1 cellular context compared by ENCODE assay signal in genomic region chr17:73090396-73091202, GRCh38.
TF ChIP-seq lines count a peak whose summit lies in the region.

No MANE protein-coding gene starts in this region.

TF ChIP-seq in HepG2, 621 proteins besides CTCF, POLR2A, EP300 and RAD21 (continued from another document and continues in another):
- TF ChIP-seq ARID5B (CRISPR knock-in tag; IDR thresholded peaks at IDR 0.05) (peak; percentile 92), NFIC (IDR thresholded peaks at IDR 0.05; ENCODE audit: low read length) (peak; percentile 75), ONECUT2 (CRISPR knock-in tag; IDR thresholded peaks at IDR 0.05) (no peak), NFYC (CRISPR knock-in tag; IDR thresholded peaks at IDR 0.05) (no peak; the same call in 1 of the 2 replicates), MLLT10 (CRISPR knock-in tag; IDR thresholded peaks at IDR 0.05) (no peak), ZNF138 (CRISPR knock-in tag; IDR thresholded peaks at IDR 0.05; ENCODE audit: low read depth) (no peak), CSRNP2 (CRISPR knock-in tag; conservative IDR thresholded peaks at IDR 0.05; ENCODE audit: low read depth) (no peak), SMC3 (IDR thresholded peaks at IDR 0.05; ENCODE audit: low read length) (peak; percentile 39; the same call in 1 of the 2 replicates), BORCS8-MEF2B (CRISPR knock-in tag; IDR thresholded peaks at IDR 0.05) (no peak), FOXA1 (IDR thresholded peaks at IDR 0.05) (peak; percentile 53; the same call in 1 of the 2 replicates), FOXA1 (CRISPR knock-in tag; IDR thresholded peaks at IDR 0.05) (peak; percentile 93), ZBTB21 (CRISPR knock-in tag; IDR thresholded peaks at IDR 0.05) (no peak), RAD51 (IDR thresholded peaks at IDR 0.05; ENCODE audit: borderline replicate concordance) (no peak), SPEN (CRISPR knock-in tag; IDR thresholded peaks at IDR 0.05; ENCODE audit: low read depth) (no peak; the same call in 1 of the 2 replicates), CREB1 (IDR thresholded peaks at IDR 0.05) (no peak), CREB1 (CRISPR knock-in tag; IDR thresholded peaks at IDR 0.05) (peak; percentile 72), PHF5A (CRISPR knock-in tag; IDR thresholded peaks at IDR 0.05; ENCODE audit: low read depth, unreplicated experiment) (no peak), ZNF776 (CRISPR knock-in tag; IDR thresholded peaks at IDR 0.05) (no peak), YEATS4 (CRISPR knock-in tag; IDR thresholded peaks at IDR 0.05; ENCODE audit: borderline replicate concordance) (no peak), NFYB (CRISPR knock-in tag; IDR thresholded peaks at IDR 0.05) (peak; percentile 20; the same call in 1 of the 2 replicates), TBX3 (IDR thresholded peaks at IDR 0.05; ENCODE audit: borderline replicate concordance) (peak; percentile 82), YY1 (IDR thresholded peaks at IDR 0.05; ENCODE audit: insufficient read depth, insufficient replicate concordance, low read depth, low read length) (no peak), ELF1 (CRISPR knock-in tag; IDR thresholded peaks at IDR 0.05) (0 out of 2 replicates have a peak, but pooled peaks have one; percentile 9), BCL6 (CRISPR knock-in tag; IDR thresholded peaks at IDR 0.05) (peak; percentile 68), NFRKB (IDR thresholded peaks at IDR 0.05) (no peak), AHR (CRISPR knock-in tag; IDR thresholded peaks at IDR 0.05) (no peak; the same call in 1 of the 2 replicates), ARNTL (CRISPR knock-in tag; IDR thresholded peaks at IDR 0.05) (peak; percentile 37; the same call in 1 of the 2 replicates)
- TF ChIP-seq, protein P1, sequence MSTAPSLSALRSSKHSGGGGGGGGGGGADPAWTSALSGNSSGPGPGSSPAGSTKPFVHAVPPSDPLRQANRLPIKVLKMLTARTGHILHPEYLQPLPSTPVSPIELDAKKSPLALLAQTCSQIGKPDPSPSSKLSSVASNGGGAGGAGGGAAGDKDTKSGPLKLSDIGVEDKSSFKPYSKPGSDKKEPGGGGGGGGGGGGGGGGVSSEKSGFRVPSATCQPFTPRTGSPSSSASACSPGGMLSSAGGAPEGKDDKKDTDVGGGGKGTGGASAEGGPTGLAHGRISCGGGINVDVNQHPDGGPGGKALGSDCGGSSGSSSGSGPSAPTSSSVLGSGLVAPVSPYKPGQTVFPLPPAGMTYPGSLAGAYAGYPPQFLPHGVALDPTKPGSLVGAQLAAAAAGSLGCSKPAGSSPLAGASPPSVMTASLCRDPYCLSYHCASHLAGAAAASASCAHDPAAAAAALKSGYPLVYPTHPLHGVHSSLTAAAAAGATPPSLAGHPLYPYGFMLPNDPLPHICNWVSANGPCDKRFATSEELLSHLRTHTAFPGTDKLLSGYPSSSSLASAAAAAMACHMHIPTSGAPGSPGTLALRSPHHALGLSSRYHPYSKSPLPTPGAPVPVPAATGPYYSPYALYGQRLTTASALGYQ (CRISPR knock-in tag; IDR thresholded peaks at IDR 0.05): 0 out of 2 replicates have a peak, but pooled peaks have one; percentile 61
- TF ChIP-seq, protein P2, sequence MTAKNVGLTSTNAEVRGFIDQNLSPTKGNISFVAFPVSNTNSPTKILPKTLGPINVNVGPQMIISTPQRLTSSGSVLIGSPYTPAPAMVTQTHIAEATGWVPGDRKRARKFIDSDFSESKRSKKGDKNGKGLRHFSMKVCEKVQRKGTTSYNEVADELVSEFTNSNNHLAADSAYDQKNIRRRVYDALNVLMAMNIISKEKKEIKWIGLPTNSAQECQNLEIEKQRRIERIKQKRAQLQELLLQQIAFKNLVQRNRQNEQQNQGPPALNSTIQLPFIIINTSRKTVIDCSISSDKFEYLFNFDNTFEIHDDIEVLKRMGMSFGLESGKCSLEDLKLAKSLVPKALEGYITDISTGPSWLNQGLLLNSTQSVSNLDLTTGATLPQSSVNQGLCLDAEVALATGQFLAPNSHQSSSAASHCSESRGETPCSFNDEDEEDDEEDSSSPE (CRISPR knock-in tag; IDR thresholded peaks at IDR 0.05): peak; percentile 63
- TF ChIP-seq, protein P3, sequence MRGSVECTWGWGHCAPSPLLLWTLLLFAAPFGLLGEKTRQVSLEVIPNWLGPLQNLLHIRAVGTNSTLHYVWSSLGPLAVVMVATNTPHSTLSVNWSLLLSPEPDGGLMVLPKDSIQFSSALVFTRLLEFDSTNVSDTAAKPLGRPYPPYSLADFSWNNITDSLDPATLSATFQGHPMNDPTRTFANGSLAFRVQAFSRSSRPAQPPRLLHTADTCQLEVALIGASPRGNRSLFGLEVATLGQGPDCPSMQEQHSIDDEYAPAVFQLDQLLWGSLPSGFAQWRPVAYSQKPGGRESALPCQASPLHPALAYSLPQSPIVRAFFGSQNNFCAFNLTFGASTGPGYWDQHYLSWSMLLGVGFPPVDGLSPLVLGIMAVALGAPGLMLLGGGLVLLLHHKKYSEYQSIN (CRISPR knock-in tag; IDR thresholded peaks at IDR 0.05; ENCODE audit: borderline replicate concordance): no peak
- TF ChIP-seq, protein P4, sequence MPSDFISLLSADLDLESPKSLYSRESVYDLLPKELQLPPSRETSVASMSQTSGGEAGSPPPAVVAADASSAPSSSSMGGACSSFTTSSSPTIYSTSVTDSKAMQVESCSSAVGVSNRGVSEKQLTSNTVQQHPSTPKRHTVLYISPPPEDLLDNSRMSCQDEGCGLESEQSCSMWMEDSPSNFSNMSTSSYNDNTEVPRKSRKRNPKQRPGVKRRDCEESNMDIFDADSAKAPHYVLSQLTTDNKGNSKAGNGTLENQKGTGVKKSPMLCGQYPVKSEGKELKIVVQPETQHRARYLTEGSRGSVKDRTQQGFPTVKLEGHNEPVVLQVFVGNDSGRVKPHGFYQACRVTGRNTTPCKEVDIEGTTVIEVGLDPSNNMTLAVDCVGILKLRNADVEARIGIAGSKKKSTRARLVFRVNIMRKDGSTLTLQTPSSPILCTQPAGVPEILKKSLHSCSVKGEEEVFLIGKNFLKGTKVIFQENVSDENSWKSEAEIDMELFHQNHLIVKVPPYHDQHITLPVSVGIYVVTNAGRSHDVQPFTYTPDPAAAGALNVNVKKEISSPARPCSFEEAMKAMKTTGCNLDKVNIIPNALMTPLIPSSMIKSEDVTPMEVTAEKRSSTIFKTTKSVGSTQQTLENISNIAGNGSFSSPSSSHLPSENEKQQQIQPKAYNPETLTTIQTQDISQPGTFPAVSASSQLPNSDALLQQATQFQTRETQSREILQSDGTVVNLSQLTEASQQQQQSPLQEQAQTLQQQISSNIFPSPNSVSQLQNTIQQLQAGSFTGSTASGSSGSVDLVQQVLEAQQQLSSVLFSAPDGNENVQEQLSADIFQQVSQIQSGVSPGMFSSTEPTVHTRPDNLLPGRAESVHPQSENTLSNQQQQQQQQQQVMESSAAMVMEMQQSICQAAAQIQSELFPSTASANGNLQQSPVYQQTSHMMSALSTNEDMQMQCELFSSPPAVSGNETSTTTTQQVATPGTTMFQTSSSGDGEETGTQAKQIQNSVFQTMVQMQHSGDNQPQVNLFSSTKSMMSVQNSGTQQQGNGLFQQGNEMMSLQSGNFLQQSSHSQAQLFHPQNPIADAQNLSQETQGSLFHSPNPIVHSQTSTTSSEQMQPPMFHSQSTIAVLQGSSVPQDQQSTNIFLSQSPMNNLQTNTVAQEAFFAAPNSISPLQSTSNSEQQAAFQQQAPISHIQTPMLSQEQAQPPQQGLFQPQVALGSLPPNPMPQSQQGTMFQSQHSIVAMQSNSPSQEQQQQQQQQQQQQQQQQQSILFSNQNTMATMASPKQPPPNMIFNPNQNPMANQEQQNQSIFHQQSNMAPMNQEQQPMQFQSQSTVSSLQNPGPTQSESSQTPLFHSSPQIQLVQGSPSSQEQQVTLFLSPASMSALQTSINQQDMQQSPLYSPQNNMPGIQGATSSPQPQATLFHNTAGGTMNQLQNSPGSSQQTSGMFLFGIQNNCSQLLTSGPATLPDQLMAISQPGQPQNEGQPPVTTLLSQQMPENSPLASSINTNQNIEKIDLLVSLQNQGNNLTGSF (CRISPR knock-in tag; IDR thresholded peaks at IDR 0.05): no peak
- TF ChIP-seq, protein P5, sequence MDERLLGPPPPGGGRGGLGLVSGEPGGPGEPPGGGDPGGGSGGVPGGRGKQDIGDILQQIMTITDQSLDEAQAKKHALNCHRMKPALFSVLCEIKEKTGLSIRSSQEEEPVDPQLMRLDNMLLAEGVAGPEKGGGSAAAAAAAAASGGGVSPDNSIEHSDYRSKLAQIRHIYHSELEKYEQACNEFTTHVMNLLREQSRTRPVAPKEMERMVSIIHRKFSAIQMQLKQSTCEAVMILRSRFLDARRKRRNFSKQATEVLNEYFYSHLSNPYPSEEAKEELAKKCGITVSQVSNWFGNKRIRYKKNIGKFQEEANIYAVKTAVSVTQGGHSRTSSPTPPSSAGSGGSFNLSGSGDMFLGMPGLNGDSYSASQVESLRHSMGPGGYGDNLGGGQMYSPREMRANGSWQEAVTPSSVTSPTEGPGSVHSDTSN (CRISPR knock-in tag; IDR thresholded peaks at IDR 0.05): no peak
- TF ChIP-seq, protein P6, sequence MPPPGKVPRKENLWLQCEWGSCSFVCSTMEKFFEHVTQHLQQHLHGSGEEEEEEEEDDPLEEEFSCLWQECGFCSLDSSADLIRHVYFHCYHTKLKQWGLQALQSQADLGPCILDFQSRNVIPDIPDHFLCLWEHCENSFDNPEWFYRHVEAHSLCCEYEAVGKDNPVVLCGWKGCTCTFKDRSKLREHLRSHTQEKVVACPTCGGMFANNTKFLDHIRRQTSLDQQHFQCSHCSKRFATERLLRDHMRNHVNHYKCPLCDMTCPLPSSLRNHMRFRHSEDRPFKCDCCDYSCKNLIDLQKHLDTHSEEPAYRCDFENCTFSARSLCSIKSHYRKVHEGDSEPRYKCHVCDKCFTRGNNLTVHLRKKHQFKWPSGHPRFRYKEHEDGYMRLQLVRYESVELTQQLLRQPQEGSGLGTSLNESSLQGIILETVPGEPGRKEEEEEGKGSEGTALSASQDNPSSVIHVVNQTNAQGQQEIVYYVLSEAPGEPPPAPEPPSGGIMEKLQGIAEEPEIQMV (CRISPR knock-in tag; IDR thresholded peaks at IDR 0.05; ENCODE audit: low read depth): 0 out of 2 replicates have a peak, but pooled peaks have one; percentile 49
- TF ChIP-seq, protein P7, sequence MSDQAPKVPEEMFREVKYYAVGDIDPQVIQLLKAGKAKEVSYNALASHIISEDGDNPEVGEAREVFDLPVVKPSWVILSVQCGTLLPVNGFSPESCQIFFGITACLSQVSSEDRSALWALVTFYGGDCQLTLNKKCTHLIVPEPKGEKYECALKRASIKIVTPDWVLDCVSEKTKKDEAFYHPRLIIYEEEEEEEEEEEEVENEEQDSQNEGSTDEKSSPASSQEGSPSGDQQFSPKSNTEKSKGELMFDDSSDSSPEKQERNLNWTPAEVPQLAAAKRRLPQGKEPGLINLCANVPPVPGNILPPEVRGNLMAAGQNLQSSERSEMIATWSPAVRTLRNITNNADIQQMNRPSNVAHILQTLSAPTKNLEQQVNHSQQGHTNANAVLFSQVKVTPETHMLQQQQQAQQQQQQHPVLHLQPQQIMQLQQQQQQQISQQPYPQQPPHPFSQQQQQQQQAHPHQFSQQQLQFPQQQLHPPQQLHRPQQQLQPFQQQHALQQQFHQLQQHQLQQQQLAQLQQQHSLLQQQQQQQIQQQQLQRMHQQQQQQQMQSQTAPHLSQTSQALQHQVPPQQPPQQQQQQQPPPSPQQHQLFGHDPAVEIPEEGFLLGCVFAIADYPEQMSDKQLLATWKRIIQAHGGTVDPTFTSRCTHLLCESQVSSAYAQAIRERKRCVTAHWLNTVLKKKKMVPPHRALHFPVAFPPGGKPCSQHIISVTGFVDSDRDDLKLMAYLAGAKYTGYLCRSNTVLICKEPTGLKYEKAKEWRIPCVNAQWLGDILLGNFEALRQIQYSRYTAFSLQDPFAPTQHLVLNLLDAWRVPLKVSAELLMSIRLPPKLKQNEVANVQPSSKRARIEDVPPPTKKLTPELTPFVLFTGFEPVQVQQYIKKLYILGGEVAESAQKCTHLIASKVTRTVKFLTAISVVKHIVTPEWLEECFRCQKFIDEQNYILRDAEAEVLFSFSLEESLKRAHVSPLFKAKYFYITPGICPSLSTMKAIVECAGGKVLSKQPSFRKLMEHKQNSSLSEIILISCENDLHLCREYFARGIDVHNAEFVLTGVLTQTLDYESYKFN (CRISPR knock-in tag; conservative IDR thresholded peaks at IDR 0.05): peak; percentile 93
